In genomic region chr2:95231723-95232122, GRCh38 we compare ENCODE assay signal across 8 cellular contexts. TPM values are rescaled to one million over a fixed set of nuclear protein-coding genes. Genes with fewer than 3 reads are reported as not detected.
DNase-seq lines count a peak whose midpoint lies in the region; ATAC-seq, FAIRE-seq and TF ChIP-seq lines count a peak whose summit lies in the region.

No MANE protein-coding gene starts in this region.

- H3K4me3 ChIP-seq in GM12875 (ENCODE audit: low read depth, low read length) (no peak overlapping the region), small intestine (ENCODE audit: low read depth in 1 of 2, low read length in 2 of 2) (no peak overlapping the region)

- FAIRE-seq in small intestine (lab: Jason Lieb, UNC): no peak

- H3K27me3 ChIP-seq in small intestine (ENCODE audit: control insufficient read depth in 2 of 2, insufficient read depth in 2 of 2, low read length in 2 of 2): no peaks in the 10 kb centered on the region

- H3K27me3 Mint-ChIP-seq in WTC11 (ENCODE audit: low read depth): no peaks in the 10 kb centered on the region

- no peaks in the 10 kb centered on the region for H3K4me1 Mint-ChIP-seq in WTC11

- 26 to 48% (median 37%) methylated on average over 3 of the region's 3 CpGs for WGBS in small intestine, 3 donors

- no peaks in the 10 kb centered on the region for H3K36me3 ChIP-seq in small intestine (ENCODE audit: control insufficient read depth in 2 of 2, insufficient read depth in 2 of 2, low read length in 2 of 2)

- H3K4me1 ChIP-seq in small intestine (ENCODE audit: control insufficient read depth in 2 of 2, insufficient read depth in 1 of 2, low read depth in 1 of 2, low read length in 1 of 2): no peaks in the 10 kb centered on the region

- H3K27ac ChIP-seq in C4-2B: no peak overlapping the region
- no peak overlapping the region for H3K27ac ChIP-seq in small intestine (ENCODE audit: low read depth in 1 of 2, low read length in 1 of 2)

- peak; percentile 92 for TF ChIP-seq CTCF in C4-2B (conservative IDR thresholded peaks at IDR 0.05)
- peak; percentile 77 for TF ChIP-seq CTCF in GM12875 (IDR thresholded peaks at IDR 0.05; ENCODE audit: borderline replicate concordance, insufficient read depth, low read depth, low read length)
- peak; percentile 69 for TF ChIP-seq CTCF in WTC11 (IDR thresholded peaks at IDR 0.05)

- ATAC-seq in WTC11: peak; percentile 91
- ATAC-seq in HG03342 (IDR thresholded peaks at IDR 0.05; ENCODE audit: unreplicated experiment): no peak
- no peak for ATAC-seq in GM18909 (IDR thresholded peaks at IDR 0.05; ENCODE audit: poor library complexity, unreplicated experiment)

- CTCF ChIA-PET in WTC11 (lab: Charles Lee): interaction anchor here (0.6 to 4.2 kb wide), 54 partner anchors 8 to 1025 kb away, joined by 3 to 107 read pairs (median 6); partner anchors contain the start of genes ANKRD36C, KCNIP3, MRPS5 and PROM2

- H3K4me3 Mint-ChIP-seq in WTC11: no peak overlapping the region

- POLR2A ChIA-PET in WTC11 (lab: Charles Lee): no interaction called here

- H3K9me3 Mint-ChIP-seq in WTC11: peaks cover 16% of the 10 kb centered on the region

- intact Hi-C loops in head of caudate nucleus (cut with DNase I): loop anchor here (2.0 kb wide), 1 partner anchor 85 kb away; no protein-coding TSS in a partner anchor

- DNase-seq in NCI-H2029 treated with DMSO at 0.1 percent for 48 hours (lab: John Stamatoyannopoulos, UW) (peak; percentile 66), WTC11 (ENCODE audit: low spot score) (peak; percentile 94), head of caudate nucleus (peak; percentile 31 to 96 (median 84)), small intestine (peak; percentile 55)

- H3K27ac Mint-ChIP-seq in WTC11: no peak overlapping the region

- no peaks in the 10 kb centered on the region for H3K9me3 ChIP-seq in small intestine (ENCODE audit: control insufficient read depth, low read depth)

- H3K36me3 Mint-ChIP-seq in WTC11: 0 out of 2 replicates have a peak, but pooled peaks cover 3% of the 10 kb centered on the region

TF ChIP-seq in WTC11, 78 proteins besides CTCF, POLR2A, EP300 and RAD21:
- TF ChIP-seq TP53 (CRISPR knock-in tag; IDR thresholded peaks at IDR 0.05) (no peak), FOXP1 (CRISPR knock-in tag; IDR thresholded peaks at IDR 0.05; ENCODE audit: borderline replicate concordance) (no peak), NR3C1 (CRISPR knock-in tag; conservative IDR thresholded peaks at IDR 0.05; ENCODE audit: low read depth) (no peak), NFE2L1 (CRISPR knock-in tag; IDR thresholded peaks at IDR 0.05) (no peak), GABPB1 (CRISPR knock-in tag; IDR thresholded peaks at IDR 0.05) (peak; percentile 48; the same call in 1 of the 2 replicates), HMGXB4 (CRISPR knock-in tag; IDR thresholded peaks at IDR 0.05) (no peak), ETV6 (CRISPR knock-in tag; IDR thresholded peaks at IDR 0.05) (no peak)
TF ChIP-seq in WTC11: peak in this region for 1.

RNA-seq across cellular contexts. Expression of gene ZNF892, which starts 24.4 kb away (rescaled TPM):
- 9.4 to 10.8 TPM (median 10.3 TPM) in 3 replicates for total RNA-seq in WTC11 (2021)
- under 1 TPM in 1 of 3 donors, not detected in 2; 0.66 TPM for polyA plus RNA-seq in small intestine

RNA-seq across cellular contexts. Expression of gene PROM2, which starts 42.5 kb away (rescaled TPM):
- 7.9 to 11.8 TPM (median 8.3 TPM) in 3 replicates for total RNA-seq in WTC11 (2021)
- polyA plus RNA-seq in small intestine: 10 to 100 TPM in 1 of 3 donors, 1 to 10 TPM in 2; 1.1 to 17.9 (median 1.4) TPM
